Comparison of ENCODE assay signal across 9 cellular contexts in genomic region chr2:121790276-121790956, GRCh38. TPM values are rescaled to one million over a fixed set of nuclear protein-coding genes. Genes with fewer than 3 reads are reported as not detected.
DNase-seq lines count a peak whose midpoint lies in the region; TF ChIP-seq lines count a peak whose summit lies in the region.
"Had no signal": no experiment of that assay in that cellular context is flagged by ENCODE, and none has a peak within 500 bp of the region (broad histone marks: within the 10 kb centered on the region; RNA-seq: fewer than 3 reads in every experiment).

No MANE protein-coding gene starts in this region.

- H3K36me3 ChIP-seq in MG63 (no peaks in the 10 kb centered on the region), endodermal cell (ENCODE audit: control insufficient read depth, insufficient read depth, low read length) (no peaks in the 10 kb centered on the region)

- CTCF ChIA-PET in HEK293T (lab: Yijun Ruan, JAX) = no interaction called here

- H3K4me1 ChIP-seq in endodermal cell (ENCODE audit: control insufficient read depth, insufficient read depth, low read length) = no peaks in the 10 kb centered on the region

- H3K9me3 ChIP-seq in MG63 = no peaks in the 10 kb centered on the region; the same call in 1 of the 2 replicates
- peaks cover 8% of the 10 kb centered on the region for H3K9me3 ChIP-seq in endodermal cell (ENCODE audit: control insufficient read depth, low read length)

- H3K27ac Mint-ChIP-seq in endodermal cell = peak overlapping the region; percentile 6
- H3K27ac Mint-ChIP-seq: dendritic cell treated with granulocyte-macrophage colony-stimulating factor and Interleukin-4, amounts not matched to agents 40 ng/mL and 50 ng/mL, for 4 days had no signal

- DNase-seq in Daoy (ENCODE audit: low read depth) (peak; percentile 93), MG63 (peak; percentile 77), endodermal cell (peak; percentile 70), myocyte (ENCODE audit: low read depth) (peak; percentile 60), OCI-M2 (lab: John Stamatoyannopoulos, UW; ENCODE audit: unreplicated experiment) (no peak), GM10266 (ENCODE audit: extremely low spot score) (no peak), NOMO-1 (lab: John Stamatoyannopoulos, UW; ENCODE audit: unreplicated experiment in 2 of 2) (no peak), HEK293T (ENCODE audit: extremely low spot score) (no peak)

- H3K4me3 ChIP-seq in MG63 (no peak overlapping the region), endodermal cell (ENCODE audit: low read length) (no peak overlapping the region)

- POLR2A ChIA-PET in HEK293T (lab: Yijun Ruan, JAX) = no interaction called here

- no peak overlapping the region for H3K9ac ChIP-seq in endodermal cell (ENCODE audit: extremely low read depth, low read length, poor library complexity, severe bottlenecking)

- no peaks in the 10 kb centered on the region for H3K27me3 Mint-ChIP-seq in endodermal cell (ENCODE audit: insufficient read depth)
- H3K27me3 Mint-ChIP-seq: dendritic cell treated with granulocyte-macrophage colony-stimulating factor and Interleukin-4, amounts not matched to agents 40 ng/mL and 50 ng/mL, for 4 days had no signal

- H3K4me3 Mint-ChIP-seq in endodermal cell = no peak overlapping the region
- H3K4me3 Mint-ChIP-seq: dendritic cell treated with granulocyte-macrophage colony-stimulating factor and Interleukin-4, amounts not matched to agents 40 ng/mL and 50 ng/mL, for 4 days had no signal

- H3K9me3 Mint-ChIP-seq in endodermal cell = peaks cover 12% of the 10 kb centered on the region
- H3K9me3 Mint-ChIP-seq: dendritic cell treated with granulocyte-macrophage colony-stimulating factor and Interleukin-4, amounts not matched to agents 40 ng/mL and 50 ng/mL, for 4 days had no signal

- no peak overlapping the region for H3K27ac ChIP-seq in endodermal cell (ENCODE audit: low read depth, low read length)

- peaks cover 19% of the 10 kb centered on the region for H3K4me1 Mint-ChIP-seq in endodermal cell

- no peak for TF ChIP-seq CTCF in endodermal cell (conservative IDR thresholded peaks at IDR 0.05)
- no peak for TF ChIP-seq CTCF in GM10266 (IDR thresholded peaks at IDR 0.05; ENCODE audit: control insufficient read depth, insufficient read depth, low read depth, missing control alignments)

- H3K36me3 Mint-ChIP-seq in endodermal cell (ENCODE audit: low read depth) = no peaks in the 10 kb centered on the region

- no peaks in the 10 kb centered on the region for H3K27me3 ChIP-seq in MG63
- H3K27me3 ChIP-seq in endodermal cell (ENCODE audit: control insufficient read depth, insufficient read depth, low read length, poor library complexity, severe bottlenecking) = no peaks in the 10 kb centered on the region

- 86% methylated on average over 5 of the region's 5 CpGs; no CpG with 5 or more reads in 1 of the 2 experiments for WGBS in endodermal cell (ENCODE audit: insufficient coverage in 1 of 2, insufficient read length in 1 of 2), 2 experiments

TF ChIP-seq in HEK293T, 16 proteins besides CTCF, POLR2A, EP300 and RAD21:
- TF ChIP-seq PKNOX1 (IDR thresholded peaks at IDR 0.05) (no peak), L3MBTL2 (conservative IDR thresholded peaks at IDR 0.05) (no peak), ELF4 (IDR thresholded peaks at IDR 0.05) (no peak), BHLHE40 (IDR thresholded peaks at IDR 0.05; ENCODE audit: borderline replicate concordance) (no peak), HDGF (IDR thresholded peaks at IDR 0.05; ENCODE audit: borderline replicate concordance) (no peak), SP1 (IDR thresholded peaks at IDR 0.05) (no peak), ZNF384 (IDR thresholded peaks at IDR 0.05) (no peak), CTBP1 (IDR thresholded peaks at IDR 0.05; ENCODE audit: borderline replicate concordance) (no peak), NFRKB (IDR thresholded peaks at IDR 0.05) (no peak), LEF1 (IDR thresholded peaks at IDR 0.05; ENCODE audit: borderline replicate concordance) (no peak), TARDBP (IDR thresholded peaks at IDR 0.05) (no peak), FOXA1 (IDR thresholded peaks at IDR 0.05) (no peak), SUZ12 (IDR thresholded peaks at IDR 0.05) (no peak), ARNT (IDR thresholded peaks at IDR 0.05) (no peak), FOXM1 (IDR thresholded peaks at IDR 0.05; ENCODE audit: borderline replicate concordance) (no peak), FOXK2 (IDR thresholded peaks at IDR 0.05) (no peak)

RNA-seq across cellular contexts. Expression of gene TSN, which starts 35.0 kb away (rescaled TPM):
- total RNA-seq in Daoy (2014; rRNA removed; shearing (Covaris generic)) = 99.0 and 106 TPM in 2 replicates
- total RNA-seq in MG63 (2014; rRNA removed; shearing (Covaris generic); ENCODE audit: low replicate concordance) = 24.0 and 29.2 TPM in 2 replicates
- total RNA-seq in endodermal cell (10 to 100 TPM; 71.5 to 79.8 TPM), myocyte (46.4 and 47.2 TPM in 2 replicates)
- polyA plus RNA-seq in endodermal cell (2013, experiment 1 of 2) = 80.9 TPM
- 71.0 TPM for polyA plus RNA-seq in endodermal cell (2013, experiment 2 of 2)
- 36.6 TPM for polyA plus RNA-seq in myocyte (2012)

RNA-seq across cellular contexts. Expression of gene NIFK, which starts 53.7 kb away (rescaled TPM):
- total RNA-seq in Daoy (2014; rRNA removed; shearing (Covaris generic)) = 158 and 175 TPM in 2 replicates
- 137 and 150 TPM in 2 replicates for total RNA-seq in MG63 (2014; rRNA removed; shearing (Covaris generic); ENCODE audit: low replicate concordance)
- 10 to 100 TPM; 64.2 to 88.5 TPM for total RNA-seq in endodermal cell
- 43.2 TPM for polyA plus RNA-seq in endodermal cell (2013, experiment 1 of 2)
- polyA plus RNA-seq in endodermal cell (2013, experiment 2 of 2) = 37.8 TPM
- total RNA-seq in myocyte = 55.0 and 69.4 TPM in 2 replicates
- 22.6 TPM for polyA plus RNA-seq in myocyte (2012)

Comparison
In these comparisons a context has a peak if more than half of its experiments do, and no peak if none do; other contexts are left out.
1. DNase-seq: peak in Daoy (single experiment), MG63 (single experiment), endodermal cell (single experiment) and myocyte (single experiment); none in OCI-M2 (single experiment), GM10266 (single experiment), NOMO-1 (0 of 2) and HEK293T (single experiment).